Comparison of ENCODE assay signal across 12 cellular contexts in the genomic region with DNA sequence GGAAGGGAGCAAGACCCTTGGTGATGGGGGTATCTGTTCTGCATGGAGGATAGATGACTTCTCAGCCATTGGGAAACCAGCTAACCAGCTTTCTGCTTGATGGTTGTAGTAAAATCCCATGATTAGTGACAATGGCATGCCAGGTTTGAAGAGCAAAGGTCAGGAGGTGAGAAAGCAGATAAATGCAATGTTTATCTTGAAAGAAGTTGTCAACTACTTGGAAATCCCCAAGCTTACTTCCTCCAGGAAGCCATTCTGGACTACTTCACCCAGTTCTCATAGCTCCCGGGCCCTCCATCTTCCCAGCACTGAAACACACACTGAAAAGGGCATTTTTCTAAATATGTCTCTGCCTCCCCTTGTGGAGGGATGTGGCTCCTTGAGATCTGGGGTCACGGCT. TPM values are rescaled to one million over a fixed set of nuclear protein-coding genes. Genes with fewer than 3 reads are reported as not detected.
DNase-seq lines count a peak whose midpoint lies in the region; ATAC-seq and TF ChIP-seq lines count a peak whose summit lies in the region.
"Had no signal": no experiment of that assay in that cellular context is flagged by ENCODE, and none has a peak within 500 bp of the region (broad histone marks: within the 10 kb centered on the region; RNA-seq: fewer than 3 reads in every experiment).

No MANE protein-coding gene starts in this region.

- H3K4me2 ChIP-seq in fibroblast of lung (ENCODE audit: extremely low read depth, insufficient read depth, low read length): peak overlapping the region; percentile 50

- H3K27ac Mint-ChIP-seq in activated CD8-positive, alpha-beta memory T cell treated with anti-CD3 and anti-CD28 coated beads, Interleukin-2, amount 10 ng/mL, durations not matched to agents 7 days and 5 days: peak overlapping the region; percentile 81
- H3K27ac Mint-ChIP-seq in stimulated activated memory B cell treated with anti-CD40 and anti-IgM and Interleukin-4, amounts not matched to agents 10 μg/mL and 1 μg/mL and 100 μg/mL, for 72 hours: peak overlapping the region; percentile 97

- no peaks in the 10 kb centered on the region for H3K9me3 Mint-ChIP-seq in activated CD8-positive, alpha-beta memory T cell treated with anti-CD3 and anti-CD28 coated beads, Interleukin-2, amount 10 ng/mL, durations not matched to agents 7 days and 5 days (ENCODE audit: low read depth)
- H3K9me3 Mint-ChIP-seq in stimulated activated memory B cell treated with anti-CD40 and anti-IgM and Interleukin-4, amounts not matched to agents 10 μg/mL and 1 μg/mL and 100 μg/mL, for 72 hours: peaks cover under 1% of the 10 kb centered on the region

- no peak for DNase-seq in activated CD8-positive, alpha-beta memory T cell treated with anti-CD3 and anti-CD28 coated beads, Interleukin-2, amount 10 ng/mL, durations not matched to agents 7 days and 5 days
- DNase-seq in activated CD8-positive, alpha-beta memory T cell treated with anti-CD3 and anti-CD28 coated beads for 24 hours: no peak
- DNase-seq in SJSA1 (ENCODE audit: low read depth in 1 of 2, low spot score in 2 of 2): no peak
- DNase-seq in fibroblast of lung (ENCODE audit: low read depth in 2 of 2): no peak
- no peak for DNase-seq in T-helper 9 cell
- DNase-seq in NCI-H524 (lab: John Stamatoyannopoulos, UW): no peak
- no peak for DNase-seq in OCI-M1 (lab: John Stamatoyannopoulos, UW)
- DNase-seq: ACHN, NCI-H526 had no signal

- peaks cover 95% of the 10 kb centered on the region for H3K79me2 ChIP-seq in fibroblast of lung (ENCODE audit: control insufficient read depth, insufficient read depth, low read length)

- H3K27me3 ChIP-seq in SJSA1 (replicated peaks) (no peaks in the 10 kb centered on the region), fibroblast of lung (ENCODE audit: control insufficient read depth, insufficient read depth, low read length) (no peaks in the 10 kb centered on the region)
- H3K27me3 ChIP-seq: suprapubic skin had no signal

- H4K20me1 ChIP-seq in fibroblast of lung (ENCODE audit: control insufficient read depth, extremely low read depth, insufficient read depth, low read length): no peaks in the 10 kb centered on the region

- no peak for ATAC-seq in activated CD8-positive, alpha-beta memory T cell treated with anti-CD3 and anti-CD28 coated beads, Interleukin-2, amount 10 ng/mL, durations not matched to agents 7 days and 5 days
- ATAC-seq in stimulated activated memory B cell treated with anti-CD40 and anti-IgM and Interleukin-4, amounts not matched to agents 10 μg/mL and 1 μg/mL and 100 μg/mL, for 72 hours: no peak

- H3K27me3 Mint-ChIP-seq in activated CD8-positive, alpha-beta memory T cell treated with anti-CD3 and anti-CD28 coated beads, Interleukin-2, amount 10 ng/mL, durations not matched to agents 7 days and 5 days: no peaks in the 10 kb centered on the region
- H3K27me3 Mint-ChIP-seq in stimulated activated memory B cell treated with anti-CD40 and anti-IgM and Interleukin-4, amounts not matched to agents 10 μg/mL and 1 μg/mL and 100 μg/mL, for 72 hours: no peaks in the 10 kb centered on the region

- TF ChIP-seq CTCF in fibroblast of lung (conservative IDR thresholded peaks at IDR 0.05 in 1 of 2, IDR thresholded peaks at IDR 0.05 in 1 of 2; ENCODE audit: low read depth in 1 of 2, low read length in 2 of 2): no peak

- no peak overlapping the region for H3K4me3 Mint-ChIP-seq in activated CD8-positive, alpha-beta memory T cell treated with anti-CD3 and anti-CD28 coated beads, Interleukin-2, amount 10 ng/mL, durations not matched to agents 7 days and 5 days
- peak overlapping the region; percentile 19 for H3K4me3 Mint-ChIP-seq in stimulated activated memory B cell treated with anti-CD40 and anti-IgM and Interleukin-4, amounts not matched to agents 10 μg/mL and 1 μg/mL and 100 μg/mL, for 72 hours

- H3K4me1 Mint-ChIP-seq in activated CD8-positive, alpha-beta memory T cell treated with anti-CD3 and anti-CD28 coated beads, Interleukin-2, amount 10 ng/mL, durations not matched to agents 7 days and 5 days: peaks cover 92% of the 10 kb centered on the region
- peaks cover 88% of the 10 kb centered on the region for H3K4me1 Mint-ChIP-seq in stimulated activated memory B cell treated with anti-CD40 and anti-IgM and Interleukin-4, amounts not matched to agents 10 μg/mL and 1 μg/mL and 100 μg/mL, for 72 hours

- H3K27ac ChIP-seq in SJSA1: peak overlapping the region; percentile 21; the same call in 1 of the 2 replicates
- H3K27ac ChIP-seq in fibroblast of lung (ENCODE audit: insufficient read depth, low read length): peak overlapping the region; percentile 81
- H3K27ac ChIP-seq: VCaP had no signal

- CTCF ChIA-PET in activated CD8-positive, alpha-beta memory T cell treated with anti-CD3 and anti-CD28 coated beads, Interleukin-2, amount 10 ng/mL, durations not matched to agents 7 days and 5 days (lab: Charles Lee): interaction anchor here (0.9 to 2.1 kb wide), 9 partner anchors 14 to 88 kb away, joined by 3 to 8 read pairs (median 3); partner anchors contain the start of gene SMAD3

- H3K4me1 ChIP-seq in SJSA1 (replicated peaks) (peaks cover 72% of the 10 kb centered on the region), fibroblast of lung (ENCODE audit: control insufficient read depth, extremely low read depth, insufficient read depth, low read length) (peaks cover 77% of the 10 kb centered on the region)

- H3K4me3 ChIP-seq in SJSA1: no peak overlapping the region
- no peak overlapping the region for H3K4me3 ChIP-seq in fibroblast of lung (replicated peaks in 1 of 4; ENCODE audit: control extremely low read depth in 1 of 4, insufficient read depth in 1 of 4, low read depth in 3 of 4, low read length in 4 of 4)
- H3K4me3 ChIP-seq: suprapubic skin had no signal

- H3K36me3 Mint-ChIP-seq in activated CD8-positive, alpha-beta memory T cell treated with anti-CD3 and anti-CD28 coated beads, Interleukin-2, amount 10 ng/mL, durations not matched to agents 7 days and 5 days: peaks cover 49% of the 10 kb centered on the region
- H3K36me3 Mint-ChIP-seq in stimulated activated memory B cell treated with anti-CD40 and anti-IgM and Interleukin-4, amounts not matched to agents 10 μg/mL and 1 μg/mL and 100 μg/mL, for 72 hours: peaks cover 11% of the 10 kb centered on the region

- no peak overlapping the region for H2AFZ ChIP-seq in fibroblast of lung (ENCODE audit: low read length)

- H3K36me3 ChIP-seq in SJSA1 (peaks cover 16% of the 10 kb centered on the region), fibroblast of lung (ENCODE audit: control insufficient read depth, insufficient read depth, low read length) (peaks cover 20% of the 10 kb centered on the region)
- H3K36me3 ChIP-seq: suprapubic skin had no signal

- H3K9me3 ChIP-seq in SJSA1 (replicated peaks) (no peaks in the 10 kb centered on the region; the same call in 1 of the 2 replicates), fibroblast of lung (ENCODE audit: control insufficient read depth, insufficient read depth, low read depth, low read length) (no peaks in the 10 kb centered on the region)
- H3K9me3 ChIP-seq: suprapubic skin had no signal

- H3K9ac ChIP-seq in fibroblast of lung (ENCODE audit: insufficient read depth, low read length): no peak overlapping the region

RNA-seq across cellular contexts. Expression of gene SMAD3, which starts 51.3 kb away (rescaled TPM):
- total RNA-seq in activated CD8-positive, alpha-beta memory T cell treated with anti-CD3 and anti-CD28 coated beads, Interleukin-2, amount 10 ng/mL, durations not matched to agents 7 days and 5 days: 10 to 100 TPM; 87.1 to 88.0 TPM
- 19.5 and 22.0 TPM in 2 replicates for total RNA-seq in SJSA1 (2014; rRNA removed; shearing (Covaris generic))
- total RNA-seq in fibroblast of lung: 48.8 and 69.9 TPM in 2 replicates
- 173 and 210 TPM in 2 replicates for polyA plus RNA-seq in fibroblast of lung
- 201 and 211 TPM in 2 replicates for polyA plus RNA-seq in fibroblast of lung (2012)
- 738 and 1,027 TPM in 2 replicates for polyA minus RNA-seq in fibroblast of lung (ENCODE audit: low replicate concordance)
